ENCODE assay signal across 8 cellular contexts in the genomic region with DNA sequence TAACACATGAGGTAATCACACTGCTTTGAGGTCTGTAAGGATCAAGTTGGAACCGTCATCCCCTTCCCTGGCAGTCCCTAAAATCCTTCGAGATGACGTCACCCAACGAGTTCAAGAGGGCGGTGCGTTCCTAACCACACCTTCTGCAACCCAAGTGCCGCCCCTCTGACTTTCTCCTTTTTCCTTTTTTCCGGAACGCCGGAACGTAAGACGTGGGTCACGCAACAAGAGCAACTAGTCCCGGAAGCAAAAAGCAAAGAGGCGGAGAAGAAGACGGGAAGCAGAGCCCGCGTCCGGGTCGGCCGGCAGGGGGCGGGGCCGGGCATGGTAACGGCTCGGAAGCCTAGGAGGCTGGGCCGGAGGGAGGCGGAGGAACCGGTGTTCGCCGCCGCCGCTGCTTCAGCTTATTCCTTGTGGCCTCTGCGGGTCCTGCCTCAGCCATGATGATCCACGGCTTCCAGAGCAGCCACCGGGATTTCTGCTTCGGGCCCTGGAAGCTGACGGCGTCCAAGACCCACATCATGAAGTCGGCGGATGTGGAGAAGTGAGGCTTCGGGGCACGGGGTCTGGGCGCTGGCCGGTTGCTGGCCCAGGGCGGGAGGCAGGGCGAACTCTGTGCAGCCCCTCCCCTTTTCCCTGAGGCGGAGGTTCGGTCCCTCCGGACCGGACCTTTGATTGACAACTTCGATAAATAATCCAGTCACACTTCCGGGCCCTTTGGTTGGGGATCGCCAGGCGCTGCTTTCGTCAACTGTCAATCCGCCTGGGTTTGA. TPM values are rescaled to one million over a fixed set of nuclear protein-coding genes. Genes with fewer than 3 reads are reported as not detected.
DNase-seq lines count a peak whose midpoint lies in the region; ATAC-seq and TF ChIP-seq lines count a peak whose summit lies in the region.

Gene TIPRL (plus strand): TSS at position 325 of the 773 bp plus-strand sequence. CDS start 116 bp downstream, at position 441.

- CTCF ChIA-PET in Caco-2 (lab: Charles Lee): interaction anchor here (0.6 to 1.1 kb wide), 2 partner anchors 23 to 143 kb away, joined by 3 to 5 read pairs; no protein-coding TSS in a partner anchor

- H3K9me3 ChIP-seq in Caco-2: no peaks in the 10 kb centered on the region
- no peaks in the 10 kb centered on the region for H3K9me3 ChIP-seq in endocrine pancreas (ENCODE audit: control insufficient read depth, low read length)
- H3K9me3 ChIP-seq in mesenchymal stem cell (ENCODE audit: control insufficient read depth, low read length): no peaks in the 10 kb centered on the region

- H3K4me1 Mint-ChIP-seq in Caco-2 (ENCODE audit: low read depth, unreplicated experiment): peaks cover 3% of the 10 kb centered on the region

- peak; percentile 81 to 85 for TF ChIP-seq CTCF in Caco-2 (IDR thresholded peaks at IDR 0.05; ENCODE audit: insufficient read depth in 1 of 2, low read depth in 1 of 2, low read length in 1 of 2, severe bottlenecking in 1 of 2, unreplicated experiment in 1 of 2)

- H3K4me3 ChIP-seq in Caco-2 (ENCODE audit: low read depth, low read length) (peak within 1 kb of the TSS; percentile 91), endocrine pancreas (ENCODE audit: control insufficient read depth, insufficient read depth, low read length) (peak within 1 kb of the TSS; percentile 80), mesenchymal stem cell (ENCODE audit: insufficient read depth in 1 of 2, low read depth in 1 of 2, low read length in 2 of 2) (peak within 1 kb of the TSS; percentile 79 to 91)

- peak within 1 kb of the TSS in 1 of 2 experiments; percentile 53 for H3K23ac ChIP-seq in mesenchymal stem cell (ENCODE audit: low read length in 2 of 2)

- H4K8ac ChIP-seq in mesenchymal stem cell (ENCODE audit: low read length): peak within 1 kb of the TSS; percentile 89

- peaks cover 3% of the 10 kb centered on the region for H3K9me3 Mint-ChIP-seq in Caco-2 (ENCODE audit: unreplicated experiment)

- ATAC-seq in GM21360 (IDR thresholded peaks at IDR 0.05; ENCODE audit: unreplicated experiment): peak; percentile 90

- no TSS peak for BruUV-seq in Caco-2 (replicated peaks; lab: Mats Ljungman, UMichigan)

- peak within 1 kb of the TSS; percentile 69 for H3K4me2 ChIP-seq in mesenchymal stem cell (ENCODE audit: low read length, poor library complexity, severe bottlenecking)

- H3K79me1 ChIP-seq in mesenchymal stem cell (replicated peaks; ENCODE audit: low read length, poor library complexity, severe bottlenecking): peaks cover 2% of the 10 kb centered on the region

- H3K36me3 ChIP-seq in Caco-2 (ENCODE audit: control insufficient read depth, insufficient read depth, low read length): no peaks in the 10 kb centered on the region
- H3K36me3 ChIP-seq in endocrine pancreas (ENCODE audit: control insufficient read depth, insufficient read depth, low read length): no peaks in the 10 kb centered on the region
- peaks cover 0 to 2% of the 10 kb centered on the region in 2 experiments for H3K36me3 ChIP-seq in mesenchymal stem cell (ENCODE audit: control insufficient read depth in 1 of 2, insufficient read depth in 2 of 2, low read depth in 1 of 2, low read length in 2 of 2)

- intact Hi-C loops in Caco-2 (cut with micrococcal nuclease; ENCODE audit: unreplicated experiment): loop anchor here (1.0 to 2.0 kb wide), 6 partner anchors 33 to 143 kb away; partner anchors contain the start of gene GPR161

- peak; percentile 97 to 98 for DNase-seq in Caco-2
- peak; percentile 99 for DNase-seq in HT1080 (ENCODE audit: low read depth)
- DNase-seq in NOMO-1 (lab: John Stamatoyannopoulos, UW; ENCODE audit: unreplicated experiment in 2 of 2): peak; percentile 95
- peak; percentile 87 to 90 for DNase-seq in activated CD8-positive, alpha-beta memory T cell treated with anti-CD3 and anti-CD28 coated beads for 4 hours (ENCODE audit: low read depth in 2 of 2)
- peak; percentile 100 for DNase-seq in mesenchymal stem cell
- DNase-seq in stimulated activated CD8-positive, alpha-beta memory T cell treated with anti-CD3 and anti-CD28 coated beads, Interleukin-12 subunit alpha, Interleukin-12 subunit beta, amount 100 ng/mL, for 4 hours (ENCODE audit: low read depth): peak; percentile 87

- no peaks in the 10 kb centered on the region for H3K36me3 Mint-ChIP-seq in Caco-2 (ENCODE audit: insufficient read depth, unreplicated experiment)

- H3K9ac ChIP-seq in endocrine pancreas (ENCODE audit: control insufficient read depth, insufficient read depth, low read length) (peak within 1 kb of the TSS; percentile 81), mesenchymal stem cell (ENCODE audit: low read length) (peak within 1 kb of the TSS; percentile 93)

- H3K4me1 ChIP-seq in Caco-2 (peaks cover 5% of the 10 kb centered on the region; the same call in 1 of the 2 replicates), endocrine pancreas (ENCODE audit: control insufficient read depth, insufficient read depth, low read length) (peaks cover 7% of the 10 kb centered on the region), mesenchymal stem cell (ENCODE audit: control insufficient read depth, insufficient read depth, low read depth, low read length) (peaks cover 2% of the 10 kb centered on the region)

- peak within 1 kb of the TSS; percentile 37 to 92 for H3K18ac ChIP-seq in mesenchymal stem cell (ENCODE audit: low read depth in 1 of 2, low read length in 2 of 2)

- peak within 1 kb of the TSS; percentile 66 for H2AFZ ChIP-seq in mesenchymal stem cell (ENCODE audit: low read depth, low read length)

- peak within 1 kb of the TSS; percentile 19 to 71 for H3K4ac ChIP-seq in mesenchymal stem cell (ENCODE audit: low read depth in 1 of 2, low read length in 2 of 2)

- WGBS in mesenchymal stem cell: under 1% methylated on average over 52 of the region's 56 CpGs

- no peaks in the 10 kb centered on the region for H3K27me3 Mint-ChIP-seq in Caco-2 (ENCODE audit: insufficient read depth, unreplicated experiment)

- H3K27ac ChIP-seq in mesenchymal stem cell (ENCODE audit: low read length, poor library complexity, severe bottlenecking): peak within 1 kb of the TSS; percentile 88

- peak within 1 kb of the TSS in 1 of 2 experiments; percentile 61 for H2BK12ac ChIP-seq in mesenchymal stem cell (ENCODE audit: low read length in 2 of 2)

- H3K14ac ChIP-seq in mesenchymal stem cell (ENCODE audit: low read length in 2 of 2): peak within 1 kb of the TSS in 1 of 2 experiments; percentile 80

- POLR2A ChIA-PET in Caco-2 (lab: Charles Lee): no interaction called here

- no peak within 1 kb of the TSS for H3K27ac Mint-ChIP-seq in Caco-2 (ENCODE audit: unreplicated experiment)

- H4K91ac ChIP-seq in mesenchymal stem cell (ENCODE audit: low read length): peak within 1 kb of the TSS; percentile 15

- H3K27me3 ChIP-seq in Caco-2 (replicated peaks; ENCODE audit: control insufficient read depth, insufficient read depth, low read length) (no peaks in the 10 kb centered on the region), endocrine pancreas (ENCODE audit: control insufficient read depth, insufficient read depth, low read length) (no peaks in the 10 kb centered on the region), mesenchymal stem cell (ENCODE audit: control insufficient read depth in 1 of 2, insufficient read depth in 1 of 2, low read length in 2 of 2) (no peaks in the 10 kb centered on the region)

- H3K4me3 Mint-ChIP-seq in Caco-2 (ENCODE audit: unreplicated experiment): no peak within 1 kb of the TSS

- H2BK15ac ChIP-seq in mesenchymal stem cell (ENCODE audit: low read depth, poor library complexity, severe bottlenecking): peak within 1 kb of the TSS; percentile 62

- no peak within 1 kb of the TSS for H2BK120ac ChIP-seq in mesenchymal stem cell (ENCODE audit: low read depth, low read length)

- no peak within 1 kb of the TSS for H2AK5ac ChIP-seq in mesenchymal stem cell (ENCODE audit: low read length, severe bottlenecking)

- peak within 1 kb of the TSS; percentile 45 for H2BK5ac ChIP-seq in mesenchymal stem cell (ENCODE audit: low read depth, low read length, poor library complexity, severe bottlenecking)

RNA-seq across cellular contexts. Expression of gene TIPRL, which starts in this region (rescaled TPM):
- total RNA-seq in Caco-2 (2022): 35.7 and 38.1 TPM in 2 replicates
- total RNA-seq in HT1080 (2014; rRNA removed; shearing (Covaris generic)): 48.9 and 53.0 TPM in 2 replicates
- polyA plus RNA-seq in HT1080 (2015; cell fraction: cytosol; rRNA removed): 45.1 and 47.0 TPM in 2 replicates
- 23.4 and 27.4 TPM in 2 replicates for polyA plus RNA-seq in HT1080 (2015; cell fraction: nucleus; rRNA removed)
- polyA plus RNA-seq in mesenchymal stem cell (2013, experiment 1 of 2): 31.5 TPM
- polyA plus RNA-seq in mesenchymal stem cell (2013, experiment 2 of 2): 32.5 TPM

Comparison
In these comparisons a context has a peak if more than half of its experiments do, and no peak if none do; other contexts are left out.
1. Peak in every context shown above with its lines: DNase-seq, ATAC-seq, H3K4me3 ChIP-seq and H3K27ac ChIP-seq.